Comparison of ENCODE assay signal across 31 cellular contexts in genomic region chr22:20993304-20994127, GRCh38. TPM values are rescaled to one million over a fixed set of nuclear protein-coding genes. Genes with fewer than 3 reads are reported as not detected.
"Had no signal": no experiment of that assay in that cellular context is flagged by ENCODE, and none has a peak within 500 bp of the region (broad histone marks: within the 10 kb centered on the region; RNA-seq: fewer than 3 reads in every experiment).

No MANE protein-coding gene starts in this region.

- H3K36me3 ChIP-seq: colonic mucosa had no signal

- FAIRE-seq: endometrium, endothelial cell of umbilical vein had no signal

- ATAC-seq: activated CD4-positive, CD25-positive, alpha-beta regulatory T cell treated with anti-CD3 and anti-CD28 coated beads, Interleukin-2, amount 50 U/mL, for 24 hours; activated CD8-positive, alpha-beta T cell treated with anti-CD3 and anti-CD28 coated beads for 36 hours; activated naive CD8-positive, alpha-beta T cell treated with anti-CD3 and anti-CD28 coated beads, Interleukin-2, amount 50 U/mL, for 24 hours; activated T-cell treated with anti-CD3 and anti-CD28 coated beads, Interleukin-2, amount 50 U/mL, for 4 hours; body of pancreas; gastroesophageal sphincter; heart right ventricle; T-helper 17 cell had no signal

- H3K4me3 ChIP-seq: adrenal gland, body of pancreas, colonic mucosa, esophagus squamous epithelium, gastroesophageal sphincter, heart right ventricle had no signal

- H3K9me3 ChIP-seq: adrenal gland, body of pancreas, colonic mucosa, esophagus squamous epithelium, gastroesophageal sphincter, heart right ventricle had no signal

- H3K4me1 ChIP-seq: adrenal gland, body of pancreas, colonic mucosa, heart right ventricle had no signal

- DNase-seq: activated B cell treated with CpG ODN at 0.5 μM for 24 hours; activated CD4-positive, alpha-beta T cell treated with anti-CD3 and anti-CD28 coated beads for 48 hours; activated CD4-positive, alpha-beta T cell treated with anti-CD3 and anti-CD28 coated beads, Interleukin-2, amount 50 U/mL, for 1 hour; activated CD4-positive, alpha-beta T cell treated with anti-CD3 and anti-CD28 coated beads, Interleukin-2, amount 50 U/mL, for 48 hours; activated CD8-positive, alpha-beta memory T cell treated with anti-CD3 and anti-CD28 coated beads for 24 hours; activated CD8-positive, alpha-beta T cell treated with anti-CD3 and anti-CD28 coated beads for 36 hours; activated effector memory CD4-positive, alpha-beta T cell treated with anti-CD3 and anti-CD28 coated beads, Interleukin-2, amount 50 U/mL, for 16 hours; activated naive CD4-positive, alpha-beta T cell treated with anti-CD3 and anti-CD28 coated beads for 36 hours; activated naive CD8-positive, alpha-beta T cell treated with anti-CD3 and anti-CD28 coated beads for 36 hours; activated naive CD8-positive, alpha-beta T cell treated with anti-CD3 and anti-CD28 coated beads, Interleukin-2, amount 50 U/mL, for 24 hours; activated T-cell treated with anti-CD3 and anti-CD28 coated beads, Interleukin-2, amount 50 U/mL, for 4 hours; adrenal gland; amygdala; aorta; body of pancreas; colonic mucosa; effector CD8-positive, alpha-beta T cell; esophagus squamous epithelium; foreskin melanocyte; heart right ventricle; T-helper 17 cell; T1000; WERI-Rb-1 had no signal

- H3K27ac ChIP-seq: adrenal gland, body of pancreas, colonic mucosa, epithelial cell of prostate, esophagus squamous epithelium, gastroesophageal sphincter, heart right ventricle, WERI-Rb-1 had no signal

- H3K27me3 ChIP-seq: adrenal gland, body of pancreas, colonic mucosa, esophagus squamous epithelium, gastroesophageal sphincter, heart right ventricle had no signal

RNA-seq across cellular contexts. Expression of gene P2RX6, which starts 21.4 kb away (rescaled TPM):
- total RNA-seq: body of pancreas, dermis microvascular lymphatic vessel endothelial cell, endothelial cell of umbilical vein had no signal

RNA-seq across cellular contexts. Expression of gene AIFM3, which starts 26.5 kb away (rescaled TPM):
- total RNA-seq: endothelial cell of umbilical vein had no signal

RNA-seq across cellular contexts. Expression of gene SLC7A4, which starts 38.8 kb away (rescaled TPM):
- total RNA-seq: activated B cell treated with CpG ODN at 0.5 μM for 24 hours; activated CD8-positive, alpha-beta T cell treated with anti-CD3 and anti-CD28 coated beads for 36 hours; activated naive CD4-positive, alpha-beta T cell treated with anti-CD3 and anti-CD28 coated beads for 36 hours; activated T-helper 1 cell treated with anti-CD3 and anti-CD28 coated beads, Interleukin-12 subunit alpha, Interleukin-12 subunit beta, Interleukin-2, Interleukin-4 antibody, amounts not matched to agents 30 ng/mL and 10 ng/mL and 1 ng/mL, durations not matched to agents 14 hours and 24 hours and 36 hours; dermis microvascular lymphatic vessel endothelial cell; endothelial cell of umbilical vein; glomerular endothelial cell had no signal
- polyA plus RNA-seq: aorta, endothelial cell of umbilical vein had no signal
